In genomic region chr3:44924102-44925084, GRCh38 we compare ENCODE assay signal across 22 cellular contexts. TPM values are rescaled to one million over a fixed set of nuclear protein-coding genes. Genes with fewer than 3 reads are reported as not detected.
DNase-seq lines count a peak whose midpoint lies in the region; ATAC-seq and TF ChIP-seq lines count a peak whose summit lies in the region.
"Had no signal": no experiment of that assay in that cellular context is flagged by ENCODE, and none has a peak within 500 bp of the region (broad histone marks: within the 10 kb centered on the region; RNA-seq: fewer than 3 reads in every experiment).

No MANE protein-coding gene starts in this region.

- H3K9me3 ChIP-seq in neutrophil, result no peaks in the 10 kb centered on the region
- H3K9me3 ChIP-seq: colonic mucosa, gastrocnemius medialis, left lung, stomach, uterus had no signal

- H3K9me3 Mint-ChIP-seq in GM23338, result no peaks in the 10 kb centered on the region
- H3K9me3 Mint-ChIP-seq: activated CD4-positive, alpha-beta T cell treated with anti-CD3 and anti-CD28 coated beads, Interleukin-2, amount 10 ng/mL, durations not matched to agents 24 days and 14 days had no signal

- no peak overlapping the region for H3K4me2 ChIP-seq in GM23338

- no peaks in the 10 kb centered on the region for H3K79me2 ChIP-seq in GM23338 (replicated peaks; ENCODE audit: insufficient read depth)

- H3K27me3 ChIP-seq in neutrophil (no peaks in the 10 kb centered on the region), GM23338 (ENCODE audit: insufficient read depth) (no peaks in the 10 kb centered on the region)
- H3K27me3 ChIP-seq: colonic mucosa, gastrocnemius medialis, left lung, stomach, uterus had no signal

- DNase-seq in AG10803 (ENCODE audit: low read depth) (peak; percentile 70), NCI-H226 (peak; percentile 59), dermis blood vessel endothelial cell (peak; percentile 46), LoVo (ENCODE audit: low spot score) (no peak), DMS53 treated with DMSO at 0.1 percent for 48 hours (lab: John Stamatoyannopoulos, UW; ENCODE audit: unreplicated experiment) (no peak), GM23338 (ENCODE audit: low spot score) (no peak), activated T-cell treated with anti-CD3 and anti-CD28 coated beads for 4 hours (no peak)
- DNase-seq: activated CD4-positive, alpha-beta T cell treated with anti-CD3 and anti-CD28 coated beads, Interleukin-2, amount 10 ng/mL, durations not matched to agents 24 days and 14 days; activated gamma-delta T cell treated with Interleukin-2 at 50 U/mL for 16 hours; colonic mucosa; gastrocnemius medialis; left lung; NCI-H1417 treated with DMSO at 0.1 percent for 48 hours; NCI-H82; stimulated activated CD4-positive, alpha-beta T cell treated with anti-CD3 and anti-CD28 coated beads, Interleukin-2, amount 100 ng/mL, for 48 hours; stomach; uterus had no signal

- TF ChIP-seq CTCF in AG10803 (conservative IDR thresholded peaks at IDR 0.05; ENCODE audit: low read length) (no peak), neutrophil (IDR thresholded peaks at IDR 0.05) (no peak), GM23338 (conservative IDR thresholded peaks at IDR 0.05; ENCODE audit: low read depth in 2 of 2) (no peak)

- peaks cover 16% of the 10 kb centered on the region for H3K36me3 Mint-ChIP-seq in GM23338 (ENCODE audit: low read depth)

- H3K4me1 ChIP-seq in neutrophil (ENCODE audit: control insufficient read depth in 1 of 2, insufficient read depth in 1 of 2, low read depth in 1 of 2, low read length in 1 of 2), result no peaks in the 10 kb centered on the region
- H3K4me1 ChIP-seq in GM23338 (ENCODE audit: insufficient read depth), result no peaks in the 10 kb centered on the region
- H3K4me1 ChIP-seq: colonic mucosa, gastrocnemius medialis, left lung, stomach, uterus had no signal

- H3K27ac ChIP-seq in neutrophil (peak overlapping the region; percentile 24), GM23338 (ENCODE audit: low read depth) (no peak overlapping the region)
- H3K27ac ChIP-seq: colonic mucosa, gastrocnemius medialis, left lung, stomach, uterus had no signal

- H3K4me3 ChIP-seq in AG10803 (ENCODE audit: low read length) (no peak overlapping the region), neutrophil (ENCODE audit: low read depth in 1 of 2, low read length in 1 of 2) (no peak overlapping the region), GM23338 (no peak overlapping the region)
- H3K4me3 ChIP-seq: colonic mucosa, gastrocnemius medialis, left lung, stomach, uterus had no signal

- no peak overlapping the region for H3K4me3 Mint-ChIP-seq in GM23338
- H3K4me3 Mint-ChIP-seq: activated CD4-positive, alpha-beta T cell treated with anti-CD3 and anti-CD28 coated beads, Interleukin-2, amount 10 ng/mL, durations not matched to agents 24 days and 14 days had no signal

- H3K27ac Mint-ChIP-seq in GM23338, result no peak overlapping the region
- H3K27ac Mint-ChIP-seq: activated CD4-positive, alpha-beta T cell treated with anti-CD3 and anti-CD28 coated beads, Interleukin-2, amount 10 ng/mL, durations not matched to agents 24 days and 14 days had no signal

- peaks cover 97% of the 10 kb centered on the region for H3K36me3 ChIP-seq in neutrophil
- no peaks in the 10 kb centered on the region; the same call in 1 of the 2 replicates for H3K36me3 ChIP-seq in GM23338 (ENCODE audit: insufficient read depth)
- H3K36me3 ChIP-seq: uterus had no signal

- H3K4me1 Mint-ChIP-seq in GM23338, result no peaks in the 10 kb centered on the region
- H3K4me1 Mint-ChIP-seq: activated CD4-positive, alpha-beta T cell treated with anti-CD3 and anti-CD28 coated beads, Interleukin-2, amount 10 ng/mL, durations not matched to agents 24 days and 14 days had no signal

- no peaks in the 10 kb centered on the region for H3F3A ChIP-seq in GM23338 (replicated peaks; ENCODE audit: low read depth)

- no peak for ATAC-seq in GM23338
- ATAC-seq: gastrocnemius medialis, left lung, Panc1 had no signal

- no peak overlapping the region for H2AFZ ChIP-seq in GM23338

- H3K27me3 Mint-ChIP-seq in GM23338 (ENCODE audit: insufficient read depth, low read depth, poor library complexity), result peaks cover 3% of the 10 kb centered on the region
- H3K27me3 Mint-ChIP-seq: activated CD4-positive, alpha-beta T cell treated with anti-CD3 and anti-CD28 coated beads, Interleukin-2, amount 10 ng/mL, durations not matched to agents 24 days and 14 days had no signal

- no peaks in the 10 kb centered on the region; the same call in 1 of the 2 replicates for H4K20me1 ChIP-seq in GM23338 (replicated peaks; ENCODE audit: insufficient read depth)

- H3K9me2 ChIP-seq in GM23338 (ENCODE audit: insufficient read depth), result no peaks in the 10 kb centered on the region

TF ChIP-seq in GM23338, 12 proteins besides CTCF, POLR2A, EP300 and RAD21:
- TF ChIP-seq EZH2phosphoT487 (IDR thresholded peaks at IDR 0.05; ENCODE audit: unreplicated experiment) (no peak), ZNF114 (CRISPR knock-in tag; IDR thresholded peaks at IDR 0.05) (no peak)
TF ChIP-seq in GM23338: peak in this region for 0.

RNA-seq across cellular contexts. Expression of gene TGM4, which starts 50.0 kb away (rescaled TPM):
- 0.14 TPM in 1 of 2 replicates, not detected in the other for total RNA-seq in dermis blood vessel endothelial cell
- not detected in 2 replicates for total RNA-seq in GM23338 (2014; rRNA removed; shearing (Covaris generic))
- polyA plus RNA-seq in GM23338 (2016; fragmentation: Nextera tagmentation; extraction: Ambion mirVana), result not detected in 2 replicates
- total RNA-seq: activated CD4-positive, alpha-beta T cell treated with anti-CD3 and anti-CD28 coated beads, Interleukin-2, amount 10 ng/mL, durations not matched to agents 24 days and 14 days; colonic mucosa; gastrocnemius medialis; left lung; osteocyte; skeletal muscle tissue; stomach; uterus had no signal
- polyA plus RNA-seq: BJ, stomach had no signal

RNA-seq across cellular contexts. Expression of gene ZDHHC3, which starts 51.6 kb away (rescaled TPM):
- 69.4 and 98.2 TPM in 2 replicates for total RNA-seq in dermis blood vessel endothelial cell
- total RNA-seq in GM23338 (2014; rRNA removed; shearing (Covaris generic)), result 71.7 and 84.2 TPM in 2 replicates
- 27.5 and 28.9 TPM in 2 replicates for polyA plus RNA-seq in GM23338 (2016; fragmentation: Nextera tagmentation; extraction: Ambion mirVana)

RNA-seq across cellular contexts. Expression of gene EXOSC7, which starts 51.7 kb away (rescaled TPM):
- 39.1 and 50.4 TPM in 2 replicates for total RNA-seq in dermis blood vessel endothelial cell
- total RNA-seq in GM23338 (2014; rRNA removed; shearing (Covaris generic)), result 84.8 and 99.4 TPM in 2 replicates
- polyA plus RNA-seq in GM23338 (2016; fragmentation: Nextera tagmentation; extraction: Ambion mirVana), result 114 and 120 TPM in 2 replicates

Comparison
In these comparisons a context has a peak if more than half of its experiments do, and no peak if none do; other contexts are left out.
1. DNase-seq: peak in AG10803 (single experiment), NCI-H226 (single experiment) and dermis blood vessel endothelial cell (single experiment); none in LoVo (single experiment), DMS53 treated with DMSO at 0.1 percent for 48 hours (single experiment), GM23338 (single experiment) and activated T-cell treated with anti-CD3 and anti-CD28 coated beads for 4 hours (single experiment).